Comparison of ENCODE assay signal across 1 cellular context in the genomic region with DNA sequence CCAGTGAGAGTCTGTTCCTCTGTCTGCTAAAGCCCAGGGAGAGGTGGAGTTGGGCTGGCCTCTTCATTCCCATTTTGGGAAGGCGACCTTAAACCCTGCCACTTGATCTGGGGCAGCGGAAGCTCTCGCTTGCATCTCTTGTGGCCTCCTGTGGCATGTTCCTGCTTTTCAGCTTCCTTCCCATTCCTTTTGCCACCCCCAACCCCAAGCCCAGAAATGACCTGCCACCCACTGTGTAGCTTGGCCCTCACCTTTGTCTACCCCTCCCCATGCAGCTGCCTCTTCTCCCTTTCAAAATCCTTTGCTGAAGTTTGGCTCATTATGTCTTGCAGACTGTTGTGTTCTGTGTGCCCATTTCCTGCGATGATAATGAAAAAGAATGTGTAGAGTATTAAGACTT.
TF ChIP-seq lines count a peak whose summit lies in the region.

No MANE protein-coding gene starts in this region.

TF ChIP-seq in IMR-90, 13 proteins besides CTCF, POLR2A, EP300 and RAD21:
- TF ChIP-seq BHLHE40 (IDR thresholded peaks at IDR 0.05; ENCODE audit: low read depth, low read length) (no peak), FOS (IDR thresholded peaks at IDR 0.05; ENCODE audit: low read depth, low read length) (no peak), MAFK (IDR thresholded peaks at IDR 0.05; ENCODE audit: low read depth, low read length) (no peak), ELK1 (IDR thresholded peaks at IDR 0.05; ENCODE audit: borderline replicate concordance, low read depth, low read length) (no peak), SMC3 (IDR thresholded peaks at IDR 0.05; ENCODE audit: low read depth, low read length) (no peak), CHD1 (IDR thresholded peaks at IDR 0.05; ENCODE audit: low read depth, low read length) (no peak), RCOR1 (IDR thresholded peaks at IDR 0.05; ENCODE audit: insufficient replicate concordance, low read length) (no peak), MAZ (IDR thresholded peaks at IDR 0.05; ENCODE audit: borderline replicate concordance, low read depth, low read length) (no peak), MXI1 (IDR thresholded peaks at IDR 0.05; ENCODE audit: borderline replicate concordance, low read depth, low read length) (no peak), NFE2L2 (IDR thresholded peaks at IDR 0.05; ENCODE audit: low read depth, low read length) (no peak), RFX5 (IDR thresholded peaks at IDR 0.05; ENCODE audit: low read depth, low read length) (no peak), CEBPB (IDR thresholded peaks at IDR 0.05; ENCODE audit: low read depth, low read length) (no peak)
- TF ChIP-seq, protein P1, sequence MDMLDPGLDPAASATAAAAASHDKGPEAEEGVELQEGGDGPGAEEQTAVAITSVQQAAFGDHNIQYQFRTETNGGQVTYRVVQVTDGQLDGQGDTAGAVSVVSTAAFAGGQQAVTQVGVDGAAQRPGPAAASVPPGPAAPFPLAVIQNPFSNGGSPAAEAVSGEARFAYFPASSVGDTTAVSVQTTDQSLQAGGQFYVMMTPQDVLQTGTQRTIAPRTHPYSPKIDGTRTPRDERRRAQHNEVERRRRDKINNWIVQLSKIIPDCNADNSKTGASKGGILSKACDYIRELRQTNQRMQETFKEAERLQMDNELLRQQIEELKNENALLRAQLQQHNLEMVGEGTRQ (IDR thresholded peaks at IDR 0.05; ENCODE audit: low read depth, low read length), result no peak
